ENCODE assay signal across 1 cellular context in the genomic region with DNA sequence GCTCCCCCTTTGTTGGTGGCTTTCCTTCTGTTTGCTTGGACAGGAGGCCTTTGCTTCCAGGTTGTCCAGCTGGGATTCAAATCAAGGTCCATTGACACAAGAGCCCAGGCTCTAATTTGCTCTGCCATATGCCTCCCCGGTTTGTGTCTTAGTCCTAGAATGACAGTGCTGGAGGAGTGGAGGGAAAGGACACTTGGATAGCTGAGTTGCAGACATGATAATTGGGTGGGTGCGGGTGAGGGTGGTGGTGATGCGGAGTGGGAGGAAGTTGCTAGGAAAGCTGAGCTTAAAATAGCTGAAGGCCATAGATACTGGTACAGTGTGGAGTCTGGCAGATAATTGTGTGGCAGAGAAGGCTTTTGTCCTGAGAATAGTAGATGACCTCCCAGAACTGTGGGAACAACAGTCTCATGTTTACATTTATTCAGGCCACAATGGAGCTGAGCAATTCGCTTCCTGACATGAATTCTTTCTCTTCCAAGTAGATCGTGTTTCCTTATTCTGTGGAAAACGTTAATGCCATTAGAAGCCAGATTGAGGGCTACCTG.
TF ChIP-seq lines count a peak whose summit lies in the region.

No MANE protein-coding gene starts in this region.

TF ChIP-seq in SK-N-SH, 30 proteins besides CTCF, POLR2A, EP300 and RAD21 (continued from another document):
- TF ChIP-seq, protein P1, sequence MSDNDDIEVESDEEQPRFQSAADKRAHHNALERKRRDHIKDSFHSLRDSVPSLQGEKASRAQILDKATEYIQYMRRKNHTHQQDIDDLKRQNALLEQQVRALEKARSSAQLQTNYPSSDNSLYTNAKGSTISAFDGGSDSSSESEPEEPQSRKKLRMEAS (IDR thresholded peaks at IDR 0.05; ENCODE audit: low read depth) = no peak
- TF ChIP-seq CHD2 (IDR thresholded peaks at IDR 0.05; ENCODE audit: low read length, partially characterized antibody) = no peak
- TF ChIP-seq FOSL2 (IDR thresholded peaks at IDR 0.05; ENCODE audit: borderline replicate concordance, low read depth) = no peak
- no peak for TF ChIP-seq ELF1 (IDR thresholded peaks at IDR 0.05)
